ENCODE assay signal across 14 cellular contexts in genomic region chr1:208149776-208150514, GRCh38.
A peak's percentile ranks its signal among the peaks of the same experiment; 100 is the strongest.
DNase-seq lines count a peak whose midpoint lies in the region; ATAC-seq and TF ChIP-seq lines count a peak whose summit lies in the region.
"Had no signal": no experiment of that assay in that cellular context is flagged by ENCODE, and none has a peak within 500 bp of the region (broad histone marks: within the 10 kb centered on the region; RNA-seq: fewer than 3 reads in every experiment).

No MANE protein-coding gene starts in this region.

- peaks cover 30 to 67% of the 10 kb centered on the region in 2 donors for H3K4me1 ChIP-seq in mucosa of rectum (ENCODE audit: control insufficient read depth in 2 of 2, insufficient read depth in 2 of 2, low read length in 2 of 2)

- H3K9me3 Mint-ChIP-seq in glutamatergic neuron (ENCODE audit: unreplicated experiment) = peaks cover 2% of the 10 kb centered on the region
- H3K9me3 Mint-ChIP-seq: activated B cell treated with CpG ODN at 0.5 μM for 24 hours; activated naive CD8-positive, alpha-beta T cell treated with anti-CD3 and anti-CD28 coated beads, Interleukin-2, amount 50 U/mL, for 24 hours had no signal

- no peaks in the 10 kb centered on the region for H3K27me3 ChIP-seq in mucosa of rectum (ENCODE audit: control insufficient read depth in 2 of 2, insufficient read depth in 2 of 2, low read length in 2 of 2)

- peaks cover 17% of the 10 kb centered on the region for H3K4me1 Mint-ChIP-seq in glutamatergic neuron (ENCODE audit: low read depth, unreplicated experiment)
- H3K4me1 Mint-ChIP-seq: activated B cell treated with CpG ODN at 0.5 μM for 24 hours; activated naive CD8-positive, alpha-beta T cell treated with anti-CD3 and anti-CD28 coated beads, Interleukin-2, amount 50 U/mL, for 24 hours had no signal

- no peaks in the 10 kb centered on the region for H3K36me3 Mint-ChIP-seq in glutamatergic neuron (ENCODE audit: unreplicated experiment)

- no peak overlapping the region for H3K27ac Mint-ChIP-seq in glutamatergic neuron (ENCODE audit: unreplicated experiment)
- H3K27ac Mint-ChIP-seq: activated B cell treated with CpG ODN at 0.5 μM for 24 hours; activated naive CD8-positive, alpha-beta T cell treated with anti-CD3 and anti-CD28 coated beads, Interleukin-2, amount 50 U/mL, for 24 hours had no signal

- no peaks in the 10 kb centered on the region for H3K9me3 ChIP-seq in mucosa of rectum (ENCODE audit: control insufficient read depth in 2 of 2, low read length in 2 of 2)

- H3K9ac ChIP-seq in mucosa of rectum (ENCODE audit: low read depth in 1 of 2, low read length in 2 of 2) = peak overlapping the region; percentile 24 to 54

- peak overlapping the region; percentile 53 to 74 for H3K27ac ChIP-seq in mucosa of rectum (ENCODE audit: low read depth in 2 of 2, low read length in 2 of 2)

- H3K4me3 Mint-ChIP-seq in glutamatergic neuron (ENCODE audit: unreplicated experiment) = no peak overlapping the region
- H3K4me3 Mint-ChIP-seq: activated B cell treated with CpG ODN at 0.5 μM for 24 hours; activated naive CD8-positive, alpha-beta T cell treated with anti-CD3 and anti-CD28 coated beads, Interleukin-2, amount 50 U/mL, for 24 hours had no signal

- no peak overlapping the region for H3K4me3 ChIP-seq in mucosa of rectum (ENCODE audit: low read length in 2 of 2)

- H3K27me3 Mint-ChIP-seq in glutamatergic neuron (ENCODE audit: unreplicated experiment) = no peaks in the 10 kb centered on the region
- H3K27me3 Mint-ChIP-seq: activated B cell treated with CpG ODN at 0.5 μM for 24 hours; activated naive CD8-positive, alpha-beta T cell treated with anti-CD3 and anti-CD28 coated beads, Interleukin-2, amount 50 U/mL, for 24 hours had no signal

- ATAC-seq in HG03039 (IDR thresholded peaks at IDR 0.05; ENCODE audit: unreplicated experiment) = no peak
- ATAC-seq: activated naive CD8-positive, alpha-beta T cell treated with anti-CD3 and anti-CD28 coated beads, Interleukin-2, amount 50 U/mL, for 24 hours; SK-N-SH treated with all-trans-retinoic acid at 6 μM for 48 hours had no signal

- H3K36me3 ChIP-seq in mucosa of rectum (ENCODE audit: control insufficient read depth in 2 of 2, insufficient read depth in 2 of 2, low read length in 2 of 2) = peaks cover 4 to 6% of the 10 kb centered on the region in 2 donors

- peak; percentile 51 for DNase-seq in COLO668 (lab: John Stamatoyannopoulos, UW; ENCODE audit: unreplicated experiment)
- peak; percentile 6 for DNase-seq in MV-4-11 (lab: John Stamatoyannopoulos, UW)
- peak; percentile 66 for DNase-seq in glutamatergic neuron
- DNase-seq in activated effector memory CD4-positive, alpha-beta T cell treated with anti-CD3 and anti-CD28 coated beads, Interleukin-2, amount 50 U/mL, for 16 hours = no peak
- no peak for DNase-seq in stimulated activated naive CD4-positive, alpha-beta T cell treated with Interleukin-2 at 50 U/mL for 16 hours (lab: John Stamatoyannopoulos, UW)
- DNase-seq in mesenteric fat pad (ENCODE audit: low spot score) = no peak
- DNase-seq: activated B cell treated with CpG ODN at 0.5 μM for 24 hours; activated CD8-positive, alpha-beta memory T cell treated with anti-CD3 and anti-CD28 coated beads, Interleukin-2, amount 50 U/mL, for 48 hours; activated naive CD8-positive, alpha-beta T cell treated with anti-CD3 and anti-CD28 coated beads, Interleukin-2, amount 50 U/mL, for 24 hours; C1 segment of cervical spinal cord; NCI-H1105 treated with DMSO at 0.1 percent for 48 hours had no signal

- TF ChIP-seq CTCF in glutamatergic neuron (IDR thresholded peaks at IDR 0.05; ENCODE audit: partially characterized antibody, unreplicated experiment) = no peak

Comparison
In these comparisons a context has a peak if more than half of its experiments do, and no peak if none do; other contexts are left out.
1. DNase-seq: peak in COLO668 (single experiment), MV-4-11 (single experiment) and glutamatergic neuron (single experiment); none in activated effector memory CD4-positive, alpha-beta T cell treated with anti-CD3 and anti-CD28 coated beads, Interleukin-2, amount 50 U/mL, for 16 hours (single experiment), stimulated activated naive CD4-positive, alpha-beta T cell treated with Interleukin-2 at 50 U/mL for 16 hours (single experiment) and mesenteric fat pad (single experiment).